Comparison of ENCODE assay signal across 1 cellular context in the genomic region with DNA sequence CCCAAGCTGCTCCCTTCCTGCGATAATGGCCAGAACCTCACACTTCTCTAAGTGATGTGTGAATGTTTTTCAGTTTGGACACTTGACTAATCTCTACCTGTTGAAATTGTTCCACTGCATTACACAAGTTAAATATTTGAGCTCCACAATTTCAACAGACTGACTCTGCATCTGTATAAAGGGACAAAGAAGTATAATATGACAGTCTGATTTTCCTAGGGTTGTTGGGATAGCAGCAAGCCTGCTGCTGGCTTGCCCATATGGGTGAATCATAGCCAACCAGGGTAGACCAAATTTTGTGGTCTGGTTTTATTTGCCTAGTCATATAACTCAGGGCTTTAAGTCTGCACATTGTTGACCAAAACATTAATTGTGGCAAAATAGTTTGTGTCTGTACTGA.
TF ChIP-seq lines count a peak whose summit lies in the region.

No MANE protein-coding gene starts in this region.

TF ChIP-seq in HepG2, 621 proteins besides CTCF, POLR2A, EP300 and RAD21 (continued from another document and continues in another):
- TF ChIP-seq, protein P1, sequence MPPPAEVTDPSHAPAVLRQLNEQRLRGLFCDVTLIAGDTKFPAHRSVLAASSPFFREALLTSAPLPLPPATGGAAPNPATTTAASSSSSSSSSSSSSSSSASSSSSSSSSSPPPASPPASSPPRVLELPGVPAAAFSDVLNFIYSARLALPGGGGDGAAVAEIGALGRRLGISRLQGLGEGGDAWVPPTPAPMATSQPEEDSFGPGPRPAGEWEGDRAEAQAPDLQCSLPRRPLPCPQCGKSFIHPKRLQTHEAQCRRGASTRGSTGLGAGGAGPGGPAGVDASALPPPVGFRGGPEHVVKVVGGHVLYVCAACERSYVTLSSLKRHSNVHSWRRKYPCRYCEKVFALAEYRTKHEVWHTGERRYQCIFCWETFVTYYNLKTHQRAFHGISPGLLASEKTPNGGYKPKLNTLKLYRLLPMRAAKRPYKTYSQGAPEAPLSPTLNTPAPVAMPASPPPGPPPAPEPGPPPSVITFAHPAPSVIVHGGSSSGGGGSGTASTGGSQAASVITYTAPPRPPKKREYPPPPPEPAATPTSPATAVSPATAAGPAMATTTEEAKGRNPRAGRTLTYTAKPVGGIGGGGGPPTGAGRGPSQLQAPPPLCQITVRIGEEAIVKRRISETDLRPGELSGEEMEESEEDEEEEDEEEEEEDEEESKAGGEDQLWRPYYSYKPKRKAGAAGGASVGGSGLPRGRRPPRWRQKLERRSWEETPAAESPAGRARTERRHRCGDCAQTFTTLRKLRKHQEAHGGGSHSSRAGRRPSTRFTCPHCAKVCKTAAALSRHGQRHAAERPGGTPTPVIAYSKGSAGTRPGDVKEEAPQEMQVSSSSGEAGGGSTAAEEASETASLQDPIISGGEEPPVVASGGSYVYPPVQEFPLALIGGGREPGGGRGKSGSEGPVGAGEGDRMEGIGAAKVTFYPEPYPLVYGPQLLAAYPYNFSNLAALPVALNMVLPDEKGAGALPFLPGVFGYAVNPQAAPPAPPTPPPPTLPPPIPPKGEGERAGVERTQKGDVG (CRISPR knock-in tag; IDR thresholded peaks at IDR 0.05; ENCODE audit: borderline replicate concordance): no peak
- TF ChIP-seq, protein P2, sequence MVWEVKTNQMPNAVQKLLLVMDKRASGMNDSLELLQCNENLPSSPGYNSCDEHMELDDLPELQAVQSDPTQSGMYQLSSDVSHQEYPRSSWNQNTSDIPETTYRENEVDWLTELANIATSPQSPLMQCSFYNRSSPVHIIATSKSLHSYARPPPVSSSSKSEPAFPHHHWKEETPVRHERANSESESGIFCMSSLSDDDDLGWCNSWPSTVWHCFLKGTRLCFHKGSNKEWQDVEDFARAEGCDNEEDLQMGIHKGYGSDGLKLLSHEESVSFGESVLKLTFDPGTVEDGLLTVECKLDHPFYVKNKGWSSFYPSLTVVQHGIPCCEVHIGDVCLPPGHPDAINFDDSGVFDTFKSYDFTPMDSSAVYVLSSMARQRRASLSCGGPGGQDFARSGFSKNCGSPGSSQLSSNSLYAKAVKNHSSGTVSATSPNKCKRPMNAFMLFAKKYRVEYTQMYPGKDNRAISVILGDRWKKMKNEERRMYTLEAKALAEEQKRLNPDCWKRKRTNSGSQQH (CRISPR knock-in tag; IDR thresholded peaks at IDR 0.05; ENCODE audit: low read depth): no peak
- TF ChIP-seq ZNF790 (CRISPR knock-in tag; IDR thresholded peaks at IDR 0.05; ENCODE audit: borderline replicate concordance) (no peak), ZNF746 (CRISPR knock-in tag; IDR thresholded peaks at IDR 0.05) (no peak), ZSCAN22 (CRISPR knock-in tag; IDR thresholded peaks at IDR 0.05) (no peak), ZSCAN25 (CRISPR knock-in tag; IDR thresholded peaks at IDR 0.05) (no peak), CEBPG (CRISPR knock-in tag; IDR thresholded peaks at IDR 0.05) (peak; percentile 85), CREB1 (IDR thresholded peaks at IDR 0.05) (no peak), CREB1 (CRISPR knock-in tag; IDR thresholded peaks at IDR 0.05) (peak; percentile 33; the same call in 1 of the 2 replicates), ZNF460 (CRISPR knock-in tag; IDR thresholded peaks at IDR 0.05; ENCODE audit: borderline replicate concordance) (no peak), ZBTB21 (CRISPR knock-in tag; IDR thresholded peaks at IDR 0.05) (no peak), PPARG (CRISPR knock-in tag; conservative IDR thresholded peaks at IDR 0.05) (peak; percentile 75), SMC3 (IDR thresholded peaks at IDR 0.05; ENCODE audit: low read length) (peak; percentile 33), HES4 (CRISPR knock-in tag; IDR thresholded peaks at IDR 0.05; ENCODE audit: borderline replicate concordance) (no peak), ZNF331 (CRISPR knock-in tag; IDR thresholded peaks at IDR 0.05) (peak; percentile 52; the same call in 1 of the 2 replicates), CCAR2 (optimal IDR thresholded peaks at IDR 0.05; ENCODE audit: low read depth, low read length) (no peak), ZNF83 (CRISPR knock-in tag; IDR thresholded peaks at IDR 0.05; ENCODE audit: borderline replicate concordance) (no peak), HDAC6 (IDR thresholded peaks at IDR 0.05; ENCODE audit: low read depth, low read length) (no peak), MIER3 (CRISPR knock-in tag; IDR thresholded peaks at IDR 0.05; ENCODE audit: borderline replicate concordance) (peak; percentile 56; the same call in 1 of the 2 replicates), ZKSCAN8 (CRISPR knock-in tag; IDR thresholded peaks at IDR 0.05; ENCODE audit: borderline replicate concordance) (no peak; the same call in 1 of the 2 replicates), ZNF709 (CRISPR knock-in tag; IDR thresholded peaks at IDR 0.05) (no peak), ZFP36L2 (CRISPR knock-in tag; IDR thresholded peaks at IDR 0.05) (no peak), ZNF670 (CRISPR knock-in tag; IDR thresholded peaks at IDR 0.05; ENCODE audit: borderline replicate concordance) (no peak), CEBPB (IDR thresholded peaks at IDR 0.05; ENCODE audit: borderline replicate concordance, low read depth, low read length) (peak; percentile 91), NCOA2 (CRISPR knock-in tag; IDR thresholded peaks at IDR 0.05) (peak; percentile 61), ZNF552 (CRISPR knock-in tag; IDR thresholded peaks at IDR 0.05; ENCODE audit: borderline replicate concordance) (no peak), MXI1 (IDR thresholded peaks at IDR 0.05; ENCODE audit: borderline replicate concordance, low read depth, low read length) (no peak), HDAC2 (CRISPR knock-in tag; IDR thresholded peaks at IDR 0.05) (peak; percentile 59; the same call in 1 of the 2 replicates), ZNF776 (CRISPR knock-in tag; IDR thresholded peaks at IDR 0.05) (no peak)
- TF ChIP-seq, protein P3, sequence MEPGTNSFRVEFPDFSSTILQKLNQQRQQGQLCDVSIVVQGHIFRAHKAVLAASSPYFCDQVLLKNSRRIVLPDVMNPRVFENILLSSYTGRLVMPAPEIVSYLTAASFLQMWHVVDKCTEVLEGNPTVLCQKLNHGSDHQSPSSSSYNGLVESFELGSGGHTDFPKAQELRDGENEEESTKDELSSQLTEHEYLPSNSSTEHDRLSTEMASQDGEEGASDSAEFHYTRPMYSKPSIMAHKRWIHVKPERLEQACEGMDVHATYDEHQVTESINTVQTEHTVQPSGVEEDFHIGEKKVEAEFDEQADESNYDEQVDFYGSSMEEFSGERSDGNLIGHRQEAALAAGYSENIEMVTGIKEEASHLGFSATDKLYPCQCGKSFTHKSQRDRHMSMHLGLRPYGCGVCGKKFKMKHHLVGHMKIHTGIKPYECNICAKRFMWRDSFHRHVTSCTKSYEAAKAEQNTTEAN (CRISPR knock-in tag; conservative IDR thresholded peaks at IDR 0.05): peak; percentile 85
- TF ChIP-seq, protein P4, sequence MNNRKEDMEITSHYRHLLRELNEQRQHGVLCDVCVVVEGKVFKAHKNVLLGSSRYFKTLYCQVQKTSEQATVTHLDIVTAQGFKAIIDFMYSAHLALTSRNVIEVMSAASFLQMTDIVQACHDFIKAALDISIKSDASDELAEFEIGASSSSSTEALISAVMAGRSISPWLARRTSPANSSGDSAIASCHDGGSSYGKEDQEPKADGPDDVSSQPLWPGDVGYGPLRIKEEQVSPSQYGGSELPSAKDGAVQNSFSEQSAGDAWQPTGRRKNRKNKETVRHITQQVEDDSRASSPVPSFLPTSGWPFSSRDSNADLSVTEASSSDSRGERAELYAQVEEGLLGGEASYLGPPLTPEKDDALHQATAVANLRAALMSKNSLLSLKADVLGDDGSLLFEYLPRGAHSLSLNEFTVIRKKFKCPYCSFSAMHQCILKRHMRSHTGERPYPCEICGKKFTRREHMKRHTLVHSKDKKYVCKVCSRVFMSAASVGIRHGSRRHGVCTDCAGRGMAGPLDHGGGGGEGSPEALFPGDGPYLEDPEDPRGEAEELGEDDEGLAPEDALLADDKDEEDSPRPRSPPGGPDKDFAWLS (CRISPR knock-in tag; IDR thresholded peaks at IDR 0.05; ENCODE audit: borderline replicate concordance): no peak
- TF ChIP-seq, protein P5, sequence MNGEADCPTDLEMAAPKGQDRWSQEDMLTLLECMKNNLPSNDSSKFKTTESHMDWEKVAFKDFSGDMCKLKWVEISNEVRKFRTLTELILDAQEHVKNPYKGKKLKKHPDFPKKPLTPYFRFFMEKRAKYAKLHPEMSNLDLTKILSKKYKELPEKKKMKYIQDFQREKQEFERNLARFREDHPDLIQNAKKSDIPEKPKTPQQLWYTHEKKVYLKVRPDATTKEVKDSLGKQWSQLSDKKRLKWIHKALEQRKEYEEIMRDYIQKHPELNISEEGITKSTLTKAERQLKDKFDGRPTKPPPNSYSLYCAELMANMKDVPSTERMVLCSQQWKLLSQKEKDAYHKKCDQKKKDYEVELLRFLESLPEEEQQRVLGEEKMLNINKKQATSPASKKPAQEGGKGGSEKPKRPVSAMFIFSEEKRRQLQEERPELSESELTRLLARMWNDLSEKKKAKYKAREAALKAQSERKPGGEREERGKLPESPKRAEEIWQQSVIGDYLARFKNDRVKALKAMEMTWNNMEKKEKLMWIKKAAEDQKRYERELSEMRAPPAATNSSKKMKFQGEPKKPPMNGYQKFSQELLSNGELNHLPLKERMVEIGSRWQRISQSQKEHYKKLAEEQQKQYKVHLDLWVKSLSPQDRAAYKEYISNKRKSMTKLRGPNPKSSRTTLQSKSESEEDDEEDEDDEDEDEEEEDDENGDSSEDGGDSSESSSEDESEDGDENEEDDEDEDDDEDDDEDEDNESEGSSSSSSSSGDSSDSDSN (CRISPR knock-in tag; IDR thresholded peaks at IDR 0.05): no peak
- TF ChIP-seq, protein P6, sequence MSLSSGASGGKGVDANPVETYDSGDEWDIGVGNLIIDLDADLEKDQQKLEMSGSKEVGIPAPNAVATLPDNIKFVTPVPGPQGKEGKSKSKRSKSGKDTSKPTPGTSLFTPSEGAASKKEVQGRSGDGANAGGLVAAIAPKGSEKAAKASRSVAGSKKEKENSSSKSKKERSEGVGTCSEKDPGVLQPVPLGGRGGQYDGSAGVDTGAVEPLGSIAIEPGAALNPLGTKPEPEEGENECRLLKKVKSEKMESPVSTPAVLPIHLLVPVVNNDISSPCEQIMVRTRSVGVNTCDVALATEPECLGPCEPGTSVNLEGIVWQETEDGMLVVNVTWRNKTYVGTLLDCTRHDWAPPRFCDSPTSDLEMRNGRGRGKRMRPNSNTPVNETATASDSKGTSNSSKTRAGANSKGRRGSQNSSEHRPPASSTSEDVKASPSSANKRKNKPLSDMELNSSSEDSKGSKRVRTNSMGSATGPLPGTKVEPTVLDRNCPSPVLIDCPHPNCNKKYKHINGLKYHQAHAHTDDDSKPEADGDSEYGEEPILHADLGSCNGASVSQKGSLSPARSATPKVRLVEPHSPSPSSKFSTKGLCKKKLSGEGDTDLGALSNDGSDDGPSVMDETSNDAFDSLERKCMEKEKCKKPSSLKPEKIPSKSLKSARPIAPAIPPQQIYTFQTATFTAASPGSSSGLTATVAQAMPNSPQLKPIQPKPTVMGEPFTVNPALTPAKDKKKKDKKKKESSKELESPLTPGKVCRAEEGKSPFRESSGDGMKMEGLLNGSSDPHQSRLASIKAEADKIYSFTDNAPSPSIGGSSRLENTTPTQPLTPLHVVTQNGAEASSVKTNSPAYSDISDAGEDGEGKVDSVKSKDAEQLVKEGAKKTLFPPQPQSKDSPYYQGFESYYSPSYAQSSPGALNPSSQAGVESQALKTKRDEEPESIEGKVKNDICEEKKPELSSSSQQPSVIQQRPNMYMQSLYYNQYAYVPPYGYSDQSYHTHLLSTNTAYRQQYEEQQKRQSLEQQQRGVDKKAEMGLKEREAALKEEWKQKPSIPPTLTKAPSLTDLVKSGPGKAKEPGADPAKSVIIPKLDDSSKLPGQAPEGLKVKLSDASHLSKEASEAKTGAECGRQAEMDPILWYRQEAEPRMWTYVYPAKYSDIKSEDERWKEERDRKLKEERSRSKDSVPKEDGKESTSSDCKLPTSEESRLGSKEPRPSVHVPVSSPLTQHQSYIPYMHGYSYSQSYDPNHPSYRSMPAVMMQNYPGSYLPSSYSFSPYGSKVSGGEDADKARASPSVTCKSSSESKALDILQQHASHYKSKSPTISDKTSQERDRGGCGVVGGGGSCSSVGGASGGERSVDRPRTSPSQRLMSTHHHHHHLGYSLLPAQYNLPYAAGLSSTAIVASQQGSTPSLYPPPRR (CRISPR knock-in tag; IDR thresholded peaks at IDR 0.05; ENCODE audit: borderline replicate concordance): peak; percentile 57; the same call in 1 of the 2 replicates
